In genomic region chr2:233406865-233407264, GRCh38 we compare ENCODE assay signal across 14 cellular contexts.
"Had no signal": no experiment of that assay in that cellular context is flagged by ENCODE, and none has a peak within 500 bp of the region (broad histone marks: within the 10 kb centered on the region; RNA-seq: fewer than 3 reads in every experiment).

No MANE protein-coding gene starts in this region.

- H3K36me3 ChIP-seq: gastrocnemius medialis, left ventricle myocardium inferior, suprapubic skin, upper lobe of right lung had no signal

- DNase-seq: activated CD4-positive, alpha-beta T cell treated with anti-CD3 and anti-CD28 coated beads for 36 hours; activated gamma-delta T cell; effector memory CD4-positive, alpha-beta T cell; gastrocnemius medialis; heart right ventricle; kidney; left ventricle myocardium inferior; mesenchymal stem cell; T1000; upper lobe of right lung had no signal

- H3K4me3 Mint-ChIP-seq: activated CD4-positive, alpha-beta T cell treated with anti-CD3 and anti-CD28 coated beads for 36 hours had no signal

- ATAC-seq: activated CD4-positive, alpha-beta T cell treated with anti-CD3 and anti-CD28 coated beads for 36 hours; gastrocnemius medialis; upper lobe of right lung had no signal

- FAIRE-seq: kidney had no signal

- H3K27me3 Mint-ChIP-seq: activated CD4-positive, alpha-beta T cell treated with anti-CD3 and anti-CD28 coated beads for 36 hours had no signal

- H3K27ac ChIP-seq: epithelial cell of prostate, SJSA1, skin epidermis, suprapubic skin, upper lobe of right lung had no signal

- H3K27me3 ChIP-seq: gastrocnemius medialis, heart right ventricle, SJSA1, suprapubic skin, upper lobe of right lung had no signal

- H3K9me3 ChIP-seq: suprapubic skin, upper lobe of right lung had no signal

- H3K27ac Mint-ChIP-seq: activated CD4-positive, alpha-beta T cell treated with anti-CD3 and anti-CD28 coated beads for 36 hours had no signal

- H3K4me3 ChIP-seq: gastrocnemius medialis, heart right ventricle, left ventricle myocardium inferior, SJSA1, skin epidermis, suprapubic skin, upper lobe of right lung had no signal
